Comparison of ENCODE assay signal across 2 cellular contexts in genomic region chr11:553949-554398, GRCh38.
TF ChIP-seq lines count a peak whose summit lies in the region.

No MANE protein-coding gene starts in this region.

TF ChIP-seq in HCT116, 20 proteins besides CTCF, POLR2A, EP300 and RAD21:
- TF ChIP-seq ELF1 (IDR thresholded peaks at IDR 0.05; ENCODE audit: borderline replicate concordance, low read depth) (no peak), TCF7L2 (IDR thresholded peaks at IDR 0.05; ENCODE audit: borderline replicate concordance, extremely low read depth, insufficient read depth, insufficient read length) (no peak), YY1 (IDR thresholded peaks at IDR 0.05; ENCODE audit: extremely low read depth, insufficient replicate concordance, low read depth, low read length) (no peak), POLR2AphosphoS5 (IDR thresholded peaks at IDR 0.05; ENCODE audit: low read depth, low read length) (no peak), MAX (IDR thresholded peaks at IDR 0.05) (no peak), EZH2 (IDR thresholded peaks at IDR 0.05) (no peak), EZH2phosphoT487 (IDR thresholded peaks at IDR 0.05; ENCODE audit: borderline replicate concordance) (no peak), JUND (IDR thresholded peaks at IDR 0.05) (no peak), SP1 (IDR thresholded peaks at IDR 0.05; ENCODE audit: low read depth) (no peak), SRF (IDR thresholded peaks at IDR 0.05; ENCODE audit: low read depth) (no peak)

TF ChIP-seq in H1, 55 proteins besides CTCF, POLR2A, EP300 and RAD21:
- no peak for TF ChIP-seq SP2 (IDR thresholded peaks at IDR 0.05; ENCODE audit: low read length)
- TF ChIP-seq RFX5 (IDR thresholded peaks at IDR 0.05; ENCODE audit: borderline replicate concordance, low read depth, low read length), result no peak
- TF ChIP-seq TAF1 (IDR thresholded peaks at IDR 0.05; ENCODE audit: low read depth, low read length), result no peak
- TF ChIP-seq RBBP5 (IDR thresholded peaks at IDR 0.05; ENCODE audit: borderline replicate concordance, low read depth, low read length), result no peak
- TF ChIP-seq CBX5 (IDR thresholded peaks at IDR 0.05; ENCODE audit: low read depth, low read length), result no peak
- no peak for TF ChIP-seq E2F6 (IDR thresholded peaks at IDR 0.05)
- TF ChIP-seq HDAC2 (IDR thresholded peaks at IDR 0.05; ENCODE audit: borderline replicate concordance in 1 of 2, low read depth in 2 of 2, low read length in 2 of 2), result no peak
